25 cellular contexts compared by ENCODE assay signal in the genomic region with DNA sequence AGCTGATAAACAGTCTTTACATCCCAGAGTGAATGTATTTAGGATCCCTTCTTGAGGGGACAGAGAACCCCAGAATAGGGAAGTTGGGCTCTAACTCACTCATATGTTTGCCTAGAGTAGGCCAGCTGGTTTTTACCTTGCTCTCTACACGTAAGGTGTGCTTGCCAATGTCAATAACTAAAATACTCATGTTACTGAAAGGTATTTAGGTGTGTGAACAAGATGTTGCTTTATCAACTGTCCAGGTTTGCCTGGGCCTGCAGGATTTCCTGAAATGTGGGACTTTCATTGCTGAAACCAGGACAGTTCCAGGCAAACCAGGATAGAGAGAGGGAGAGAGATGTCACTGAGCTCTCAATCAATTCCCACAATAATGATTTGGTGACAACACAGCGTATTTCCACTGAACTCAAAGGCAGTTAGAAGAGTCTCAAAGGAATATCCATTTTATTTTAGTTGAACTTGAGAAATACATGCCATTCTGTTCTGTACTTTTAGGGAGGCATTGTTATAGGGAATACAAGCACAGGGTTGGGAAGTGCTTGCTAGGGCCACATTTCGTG.
DNase-seq lines count a peak whose midpoint lies in the region; ATAC-seq and TF ChIP-seq lines count a peak whose summit lies in the region.
"Had no signal": no experiment of that assay in that cellular context is flagged by ENCODE, and none has a peak within 500 bp of the region (broad histone marks: within the 10 kb centered on the region; RNA-seq: fewer than 3 reads in every experiment).

No MANE protein-coding gene starts in this region.

- no peak overlapping the region for H3K4me3 ChIP-seq in dorsolateral prefrontal cortex
- H3K4me3 ChIP-seq: body of pancreas, esophagus muscularis mucosa, K562, Peyer's patch, SJCRH30, stomach, tibial nerve had no signal

- no peak for TF ChIP-seq CTCF in dorsolateral prefrontal cortex (IDR thresholded peaks at IDR 0.05 in 54 of 56, conservative IDR thresholded peaks at IDR 0.05 in 2 of 56; ENCODE audit: low read depth in 1 of 56, partially characterized antibody in 56 of 56)

- peak; percentile 27 for ATAC-seq in left colon
- ATAC-seq in HG02571 (IDR thresholded peaks at IDR 0.05; ENCODE audit: unreplicated experiment) = no peak
- ATAC-seq: body of pancreas, K562 had no signal

- intact Hi-C loops in left colon (cut with DNase I, micrococcal nuclease) (no loop called here), dorsolateral prefrontal cortex (cut with DNase I) (no loop called here)

- H3K27ac ChIP-seq in dorsolateral prefrontal cortex = no peak overlapping the region
- H3K27ac ChIP-seq: body of pancreas, esophagus muscularis mucosa, Peyer's patch, SJCRH30, tibial nerve had no signal

- no peaks in the 10 kb centered on the region for H3K27me3 ChIP-seq in dorsolateral prefrontal cortex
- H3K27me3 ChIP-seq: body of pancreas, esophagus muscularis mucosa, Peyer's patch, SJCRH30, stomach, tibial nerve had no signal

- peak; percentile 19 for DNase-seq in COR-L47 (lab: John Stamatoyannopoulos, UW)
- peak; percentile 60 for DNase-seq in DMS53 (lab: John Stamatoyannopoulos, UW)
- DNase-seq in NCI-H2196 treated with DMSO at 0.1 percent for 48 hours (lab: John Stamatoyannopoulos, UW; ENCODE audit: unreplicated experiment) = peak; percentile 43
- DNase-seq in left colon = no peak
- DNase-seq in NCI-H82 treated with DMSO at 0.1 percent for 48 hours (lab: John Stamatoyannopoulos, UW; ENCODE audit: unreplicated experiment) = no peak
- DNase-seq in dorsolateral prefrontal cortex = no peak
- DNase-seq: activated CD4-positive, alpha-beta T cell treated with anti-CD3 and anti-CD28 coated beads for 4 hours; activated CD8-positive, alpha-beta memory T cell treated with anti-CD3 and anti-CD28 coated beads for 24 hours; activated T-cell treated with anti-CD3 and anti-CD28 coated beads, Interleukin-2, amount 50 U/mL, for 24 hours; body of pancreas; CD4-positive, CD25-positive, alpha-beta regulatory T cell; effector CD8-positive, alpha-beta T cell; foreskin melanocyte; GDM1; NCI-H226; nucleus accumbens; Peyer's patch; SJCRH30; stimulated activated CD8-positive, alpha-beta memory T cell treated with anti-CD3 and anti-CD28 coated beads, Interleukin-4, amount 100 ng/mL, for 48 hours; stomach; T-helper 1 cell had no signal

Comparison
In these comparisons a context has a peak if more than half of its experiments do, and no peak if none do; other contexts are left out.
1. DNase-seq: peak in COR-L47 (single experiment), DMS53 (single experiment) and NCI-H2196 treated with DMSO at 0.1 percent for 48 hours (single experiment); none in left colon (0 of 2), NCI-H82 treated with DMSO at 0.1 percent for 48 hours (single experiment) and dorsolateral prefrontal cortex (0 of 10).